Comparison of ENCODE assay signal across 32 cellular contexts in genomic region chr5:177514541-177514940, GRCh38. TPM values are rescaled to one million over a fixed set of nuclear protein-coding genes. Genes with fewer than 3 reads are reported as not detected.
DNase-seq lines count a peak whose midpoint lies in the region; ATAC-seq and TF ChIP-seq lines count a peak whose summit lies in the region.
"Had no signal": no experiment of that assay in that cellular context is flagged by ENCODE, and none has a peak within 500 bp of the region (broad histone marks: within the 10 kb centered on the region; RNA-seq: fewer than 3 reads in every experiment).

No MANE protein-coding gene starts in this region.

- H3K4me3 ChIP-seq in Loucy (ENCODE audit: low read length, poor library complexity, severe bottlenecking) (peak overlapping the region; percentile 91), neural progenitor cell (no peak overlapping the region)
- H3K4me3 ChIP-seq: colonic mucosa, gastroesophageal sphincter, upper lobe of left lung had no signal

- H3K27me3 ChIP-seq in Loucy (ENCODE audit: insufficient read depth, low read length, poor library complexity, severe bottlenecking) (no peaks in the 10 kb centered on the region), neural progenitor cell (no peaks in the 10 kb centered on the region)
- H3K27me3 ChIP-seq: ascending aorta, cardiac muscle cell, colonic mucosa, gastroesophageal sphincter, upper lobe of left lung had no signal

- H3K36me3 Mint-ChIP-seq in activated naive CD4-positive, alpha-beta T cell treated with anti-CD3 and anti-CD28 coated beads, Interleukin-2, amount 10 ng/mL, durations not matched to agents 7 days and 5 days = peaks cover 47% of the 10 kb centered on the region
- peaks cover 40% of the 10 kb centered on the region for H3K36me3 Mint-ChIP-seq in activated naive CD8-positive, alpha-beta T cell treated with anti-CD3 and anti-CD28 coated beads, Interleukin-2, amount 10 ng/mL, durations not matched to agents 7 days and 5 days
- H3K36me3 Mint-ChIP-seq in neural progenitor cell = peaks cover 22% of the 10 kb centered on the region

- H3K4me2 ChIP-seq in Loucy (ENCODE audit: low read depth, low read length, poor library complexity, severe bottlenecking) (peak overlapping the region; percentile 85), neural progenitor cell (no peak overlapping the region)

- peak overlapping the region; percentile 79 for H3K4me3 Mint-ChIP-seq in activated naive CD4-positive, alpha-beta T cell treated with anti-CD3 and anti-CD28 coated beads, Interleukin-2, amount 10 ng/mL, durations not matched to agents 7 days and 5 days
- H3K4me3 Mint-ChIP-seq in activated naive CD8-positive, alpha-beta T cell treated with anti-CD3 and anti-CD28 coated beads, Interleukin-2, amount 10 ng/mL, durations not matched to agents 7 days and 5 days = no peak overlapping the region
- peak overlapping the region; percentile 92 for H3K4me3 Mint-ChIP-seq in neural progenitor cell

- H3K36me3 ChIP-seq in Loucy (ENCODE audit: insufficient read depth, low read length) (no peaks in the 10 kb centered on the region; the same call in 1 of the 2 replicates), neural progenitor cell (no peaks in the 10 kb centered on the region)

- H3K4me1 Mint-ChIP-seq in activated naive CD4-positive, alpha-beta T cell treated with anti-CD3 and anti-CD28 coated beads, Interleukin-2, amount 10 ng/mL, durations not matched to agents 7 days and 5 days = peaks cover 40% of the 10 kb centered on the region
- peaks cover 33% of the 10 kb centered on the region for H3K4me1 Mint-ChIP-seq in activated naive CD8-positive, alpha-beta T cell treated with anti-CD3 and anti-CD28 coated beads, Interleukin-2, amount 10 ng/mL, durations not matched to agents 7 days and 5 days
- peaks cover 21% of the 10 kb centered on the region for H3K4me1 Mint-ChIP-seq in neural progenitor cell

- H3K27ac ChIP-seq in neural progenitor cell = no peak overlapping the region
- H3K27ac ChIP-seq: ascending aorta, cardiac muscle cell, colonic mucosa, gastroesophageal sphincter, upper lobe of left lung had no signal

- no peak overlapping the region for H3K27ac Mint-ChIP-seq in activated naive CD4-positive, alpha-beta T cell treated with anti-CD3 and anti-CD28 coated beads, Interleukin-2, amount 10 ng/mL, durations not matched to agents 7 days and 5 days
- H3K27ac Mint-ChIP-seq in activated naive CD8-positive, alpha-beta T cell treated with anti-CD3 and anti-CD28 coated beads, Interleukin-2, amount 10 ng/mL, durations not matched to agents 7 days and 5 days = peak overlapping the region; percentile 58
- no peak overlapping the region for H3K27ac Mint-ChIP-seq in neural progenitor cell

- H3K4me1 ChIP-seq in Loucy (ENCODE audit: insufficient read depth, low read length, poor library complexity, severe bottlenecking) = peaks cover 9% of the 10 kb centered on the region
- H3K4me1 ChIP-seq in neural progenitor cell = no peaks in the 10 kb centered on the region

- no peak overlapping the region for H2AFZ ChIP-seq in Loucy (ENCODE audit: low read length)
- no peak overlapping the region for H2AFZ ChIP-seq in neural progenitor cell (replicated peaks)

- ATAC-seq in activated naive CD8-positive, alpha-beta T cell treated with anti-CD3 and anti-CD28 coated beads, Interleukin-2, amount 10 ng/mL, durations not matched to agents 7 days and 5 days (ENCODE audit: low read depth) = no peak
- ATAC-seq in HG02623 (IDR thresholded peaks at IDR 0.05; ENCODE audit: unreplicated experiment) = no peak
- ATAC-seq: gastroesophageal sphincter; stimulated activated naive B cell treated with anti-CD40 and anti-IgM and Interleukin-4, amounts not matched to agents 10 μg/mL and 1 μg/mL and 100 μg/mL, for 72 hours had no signal

- H3K9me3 ChIP-seq in Loucy (ENCODE audit: insufficient read depth, low read depth, low read length) = no peaks in the 10 kb centered on the region
- H3K9me3 ChIP-seq in neural progenitor cell (ENCODE audit: low read depth) = no peaks in the 10 kb centered on the region
- H3K9me3 ChIP-seq: ascending aorta, colonic mucosa, gastroesophageal sphincter, upper lobe of left lung had no signal

- H3K9me3 Mint-ChIP-seq in activated naive CD4-positive, alpha-beta T cell treated with anti-CD3 and anti-CD28 coated beads, Interleukin-2, amount 10 ng/mL, durations not matched to agents 7 days and 5 days = no peaks in the 10 kb centered on the region
- no peaks in the 10 kb centered on the region for H3K9me3 Mint-ChIP-seq in activated naive CD8-positive, alpha-beta T cell treated with anti-CD3 and anti-CD28 coated beads, Interleukin-2, amount 10 ng/mL, durations not matched to agents 7 days and 5 days
- no peaks in the 10 kb centered on the region for H3K9me3 Mint-ChIP-seq in neural progenitor cell
- H3K9me3 Mint-ChIP-seq: IgD-negative memory B cell; naive B cell; stimulated activated naive B cell treated with anti-CD40 and anti-IgM and Interleukin-4, amounts not matched to agents 10 μg/mL and 1 μg/mL and 100 μg/mL, for 72 hours had no signal

- CTCF ChIA-PET in activated naive CD4-positive, alpha-beta T cell treated with anti-CD3 and anti-CD28 coated beads, Interleukin-2, amount 10 ng/mL, durations not matched to agents 7 days and 5 days (lab: Charles Lee) = interaction anchor here (1.5 kb wide), 1 partner anchor 13 kb away, joined by 6 read pairs; no protein-coding TSS in a partner anchor

- DNase-seq in activated naive CD4-positive, alpha-beta T cell treated with anti-CD3 and anti-CD28 coated beads, Interleukin-2, amount 10 ng/mL, durations not matched to agents 7 days and 5 days = no peak
- no peak for DNase-seq in activated naive CD4-positive, alpha-beta T cell treated with anti-CD3 and anti-CD28 coated beads, Interleukin-2, amount 50 U/mL, for 16 hours
- DNase-seq in activated naive CD8-positive, alpha-beta T cell treated with anti-CD3 and anti-CD28 coated beads, Interleukin-2, amount 10 ng/mL, durations not matched to agents 7 days and 5 days = no peak
- DNase-seq in neural progenitor cell (ENCODE audit: low spot score) (no peak), NCI-H2081 (lab: John Stamatoyannopoulos, UW) (no peak), NCI-H1092 treated with DMSO at 0.1 percent for 48 hours (lab: John Stamatoyannopoulos, UW) (no peak)
- DNase-seq: ACHN; activated naive CD4-positive, alpha-beta T cell treated with Interleukin-2 at 50 U/mL for 16 hours; activated T-cell treated with anti-CD3 and anti-CD28 coated beads, Interleukin-2, amount 50 U/mL, for 1 hour; colonic mucosa; DMS153; effector CD4-positive, alpha-beta T cell; HCEC 1CT; kidney glomerular epithelial cell; midbrain; naive B cell; NCI-H1048; NCI-H1694 treated with DMSO at 0.1 percent for 48 hours; NCI-H2171 treated with DMSO at 0.1 percent for 48 hours; NCI-H510A; RPMI8226; stimulated activated naive B cell treated with anti-CD40 and anti-IgM and Interleukin-4, amounts not matched to agents 10 μg/mL and 1 μg/mL and 100 μg/mL, for 72 hours; substantia nigra; T-helper 1 cell; upper lobe of left lung had no signal

- POLR2A ChIA-PET in activated naive CD8-positive, alpha-beta T cell treated with anti-CD3 and anti-CD28 coated beads, Interleukin-2, amount 10 ng/mL, durations not matched to agents 7 days and 5 days (lab: Charles Lee) = interaction anchor here (0.9 kb wide), 1 partner anchor 124 kb away, joined by 3 read pairs; no protein-coding TSS in a partner anchor

- no peaks in the 10 kb centered on the region for H3K9me2 ChIP-seq in Loucy (replicated peaks; ENCODE audit: low read depth, low read length)

- no peaks in the 10 kb centered on the region for H3K27me3 Mint-ChIP-seq in activated naive CD4-positive, alpha-beta T cell treated with anti-CD3 and anti-CD28 coated beads, Interleukin-2, amount 10 ng/mL, durations not matched to agents 7 days and 5 days
- H3K27me3 Mint-ChIP-seq in activated naive CD8-positive, alpha-beta T cell treated with anti-CD3 and anti-CD28 coated beads, Interleukin-2, amount 10 ng/mL, durations not matched to agents 7 days and 5 days = no peaks in the 10 kb centered on the region
- H3K27me3 Mint-ChIP-seq in neural progenitor cell (ENCODE audit: insufficient read depth, low read depth) = peaks cover 11% of the 10 kb centered on the region
- H3K27me3 Mint-ChIP-seq: B cell; IgD-negative memory B cell; naive B cell; stimulated activated naive B cell treated with anti-CD40 and anti-IgM and Interleukin-4, amounts not matched to agents 10 μg/mL and 1 μg/mL and 100 μg/mL, for 72 hours had no signal

- H4K20me1 ChIP-seq in Loucy (ENCODE audit: insufficient read depth, low read length, poor library complexity, severe bottlenecking) (peaks cover 11% of the 10 kb centered on the region), neural progenitor cell (ENCODE audit: low read depth) (peaks cover 9% of the 10 kb centered on the region)

- no peak for TF ChIP-seq CTCF in Loucy (conservative IDR thresholded peaks at IDR 0.05; ENCODE audit: low read length)
- no peak for TF ChIP-seq CTCF in neural progenitor cell (IDR thresholded peaks at IDR 0.05)

- no peaks in the 10 kb centered on the region for H3F3A ChIP-seq in Loucy (ENCODE audit: low read depth)
- peaks cover 14% of the 10 kb centered on the region for H3F3A ChIP-seq in neural progenitor cell (ENCODE audit: low read depth)

- peak overlapping the region; percentile 87 for H3K9ac ChIP-seq in Loucy (ENCODE audit: low read depth, low read length, poor library complexity, severe bottlenecking)
- H3K9ac ChIP-seq in neural progenitor cell = no peak overlapping the region

- H3K79me2 ChIP-seq in Loucy (ENCODE audit: insufficient read depth, low read length) (peaks cover 44% of the 10 kb centered on the region; the same call in 1 of the 2 replicates), neural progenitor cell (ENCODE audit: low read depth) (peaks cover 25% of the 10 kb centered on the region)

RNA-seq across cellular contexts. Expression of gene DDX41, which starts 2.2 kb away (rescaled TPM):
- 100 to 1,000 TPM; 132 to 135 TPM for total RNA-seq in activated naive CD8-positive, alpha-beta T cell treated with anti-CD3 and anti-CD28 coated beads, Interleukin-2, amount 10 ng/mL, durations not matched to agents 7 days and 5 days
- total RNA-seq in neural progenitor cell (ENCODE audit: low replicate concordance) = 60.7 and 118 TPM in 2 replicates

RNA-seq across cellular contexts. Expression of gene DOK3, which starts 4.9 kb away (rescaled TPM):
- 1 to 10 TPM; 3.7 to 6.0 TPM for total RNA-seq in activated naive CD8-positive, alpha-beta T cell treated with anti-CD3 and anti-CD28 coated beads, Interleukin-2, amount 10 ng/mL, durations not matched to agents 7 days and 5 days
- total RNA-seq in neural progenitor cell (ENCODE audit: low replicate concordance) = 0.54 and 0.93 TPM in 2 replicates

RNA-seq across cellular contexts. Expression of gene PDLIM7, which starts 17.1 kb away (rescaled TPM):
- 10 to 100 TPM; 51.6 to 60.6 TPM for total RNA-seq in activated naive CD8-positive, alpha-beta T cell treated with anti-CD3 and anti-CD28 coated beads, Interleukin-2, amount 10 ng/mL, durations not matched to agents 7 days and 5 days
- 38.7 and 208 TPM in 2 replicates for total RNA-seq in neural progenitor cell (ENCODE audit: low replicate concordance)

RNA-seq across cellular contexts. Expression of gene FAM193B, which starts 39.8 kb away (rescaled TPM):
- total RNA-seq in activated naive CD8-positive, alpha-beta T cell treated with anti-CD3 and anti-CD28 coated beads, Interleukin-2, amount 10 ng/mL, durations not matched to agents 7 days and 5 days = 100 to 1,000 TPM; 142 to 153 TPM
- total RNA-seq in neural progenitor cell (ENCODE audit: low replicate concordance) = 42.5 and 78.5 TPM in 2 replicates

RNA-seq across cellular contexts. Expression of gene DBN1, which starts 41.1 kb away (rescaled TPM):
- total RNA-seq in activated naive CD8-positive, alpha-beta T cell treated with anti-CD3 and anti-CD28 coated beads, Interleukin-2, amount 10 ng/mL, durations not matched to agents 7 days and 5 days = 10 to 100 TPM; 82.5 to 87.0 TPM
- 113 and 338 TPM in 2 replicates for total RNA-seq in neural progenitor cell (ENCODE audit: low replicate concordance)
